Comparison of ENCODE assay signal across 8 cellular contexts in the genomic region with DNA sequence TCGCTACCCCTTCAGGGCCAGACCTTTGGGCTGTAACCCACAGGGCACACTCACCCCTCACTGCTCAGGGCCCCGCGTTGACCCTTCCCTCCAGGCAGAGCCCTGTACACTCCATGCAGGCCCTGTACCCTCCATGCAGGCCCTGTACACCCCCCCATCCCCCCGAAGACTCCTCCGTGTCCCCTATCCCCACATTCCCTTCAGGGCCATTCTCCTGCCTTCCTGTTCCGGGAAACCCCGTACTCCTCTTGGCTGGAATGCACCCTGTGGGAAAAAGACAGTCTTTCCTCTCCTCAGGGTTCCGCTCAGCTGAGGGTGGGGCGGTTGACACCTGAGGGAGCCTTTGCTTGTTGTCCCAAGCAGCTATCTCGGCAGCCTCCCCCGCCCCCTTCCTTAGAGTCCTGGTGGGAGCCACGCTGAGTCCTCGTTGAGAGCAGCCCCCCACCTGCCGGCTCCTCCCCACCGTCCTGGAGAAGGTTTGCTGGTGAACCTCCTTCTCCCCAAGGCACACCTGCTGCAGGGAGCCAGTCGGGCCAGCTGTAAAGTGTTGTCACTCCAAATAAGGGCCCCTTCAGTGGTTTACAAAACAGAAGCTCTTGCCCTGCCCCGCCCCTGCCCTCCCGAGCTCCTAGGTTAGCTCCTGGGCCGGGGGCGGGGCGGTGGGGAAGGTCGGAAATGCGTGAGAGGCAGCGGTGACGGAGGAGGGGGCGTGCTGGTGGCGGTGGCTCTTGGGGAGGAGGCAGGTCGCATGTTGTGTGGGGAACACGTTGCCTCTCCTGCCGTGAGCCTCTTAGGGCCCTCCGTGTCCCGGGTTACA. TPM values are rescaled to one million over a fixed set of nuclear protein-coding genes. Genes with fewer than 3 reads are reported as not detected.
DNase-seq lines count a peak whose midpoint lies in the region; ATAC-seq, FAIRE-seq and TF ChIP-seq lines count a peak whose summit lies in the region.

No MANE protein-coding gene starts in this region.

- peak overlapping the region; percentile 99 for H3K4me2 ChIP-seq in astrocyte (ENCODE audit: low read length)

- H3K9ac ChIP-seq in SK-N-MC (ENCODE audit: insufficient read length) (peak overlapping the region; percentile 92), astrocyte (ENCODE audit: low read length) (peak overlapping the region; percentile 94)

- peak overlapping the region; percentile 86 for H3K4me3 Mint-ChIP-seq in astrocyte (ENCODE audit: unreplicated experiment)
- H3K4me3 Mint-ChIP-seq in stimulated activated memory B cell treated with anti-CD40 and anti-IgM and Interleukin-4, amounts not matched to agents 10 μg/mL and 1 μg/mL and 100 μg/mL, for 72 hours: peak overlapping the region; percentile 70

- no peaks in the 10 kb centered on the region for H3K27me3 Mint-ChIP-seq in astrocyte (ENCODE audit: low read depth, unreplicated experiment)
- H3K27me3 Mint-ChIP-seq in stimulated activated memory B cell treated with anti-CD40 and anti-IgM and Interleukin-4, amounts not matched to agents 10 μg/mL and 1 μg/mL and 100 μg/mL, for 72 hours: peaks cover 29% of the 10 kb centered on the region

- H3K36me3 ChIP-seq in SK-N-MC (ENCODE audit: insufficient read depth, low read length): no peaks in the 10 kb centered on the region
- H3K36me3 ChIP-seq in astrocyte (ENCODE audit: insufficient read depth, low read length): no peaks in the 10 kb centered on the region
- no peaks in the 10 kb centered on the region for H3K36me3 ChIP-seq in right lobe of liver

- no peaks in the 10 kb centered on the region for H3K36me3 Mint-ChIP-seq in astrocyte (ENCODE audit: low read depth, unreplicated experiment)
- H3K36me3 Mint-ChIP-seq in stimulated activated memory B cell treated with anti-CD40 and anti-IgM and Interleukin-4, amounts not matched to agents 10 μg/mL and 1 μg/mL and 100 μg/mL, for 72 hours: no peaks in the 10 kb centered on the region

- no peak for TF ChIP-seq CTCF in astrocyte (IDR thresholded peaks at IDR 0.05; ENCODE audit: insufficient read depth, low read depth, low read length)
- TF ChIP-seq CTCF in right lobe of liver (IDR thresholded peaks at IDR 0.05): no peak

- H3K4me1 Mint-ChIP-seq in astrocyte (ENCODE audit: low read depth, unreplicated experiment): peaks cover 12% of the 10 kb centered on the region
- H3K4me1 Mint-ChIP-seq in stimulated activated memory B cell treated with anti-CD40 and anti-IgM and Interleukin-4, amounts not matched to agents 10 μg/mL and 1 μg/mL and 100 μg/mL, for 72 hours: peaks cover 32% of the 10 kb centered on the region

- ATAC-seq in right lobe of liver: peak in 1 of 4 donors; percentile 9
- no peak for ATAC-seq in stimulated activated memory B cell treated with anti-CD40 and anti-IgM and Interleukin-4, amounts not matched to agents 10 μg/mL and 1 μg/mL and 100 μg/mL, for 72 hours
- ATAC-seq in HG03108 (IDR thresholded peaks at IDR 0.05; ENCODE audit: unreplicated experiment): no peak

- no peak for FAIRE-seq in astrocyte (lab: Jason Lieb, UNC)

- peak overlapping the region; percentile 83 for H3K27ac Mint-ChIP-seq in astrocyte (ENCODE audit: unreplicated experiment)
- peak overlapping the region; percentile 64 for H3K27ac Mint-ChIP-seq in stimulated activated memory B cell treated with anti-CD40 and anti-IgM and Interleukin-4, amounts not matched to agents 10 μg/mL and 1 μg/mL and 100 μg/mL, for 72 hours

- TF ChIP-seq POLR2A in right lobe of liver (IDR thresholded peaks at IDR 0.05): no peak

- peak overlapping the region; percentile 90 for H3K4me3 ChIP-seq in SK-N-MC
- peak overlapping the region; percentile 87 for H3K4me3 ChIP-seq in astrocyte (ENCODE audit: insufficient read depth, low read depth, low read length)
- peak overlapping the region; percentile 87 to 93 (median 89) for H3K4me3 ChIP-seq in right lobe of liver

- no peaks in the 10 kb centered on the region for H3K9me3 Mint-ChIP-seq in astrocyte (ENCODE audit: unreplicated experiment)
- H3K9me3 Mint-ChIP-seq in stimulated activated memory B cell treated with anti-CD40 and anti-IgM and Interleukin-4, amounts not matched to agents 10 μg/mL and 1 μg/mL and 100 μg/mL, for 72 hours: no peaks in the 10 kb centered on the region

- no peak overlapping the region for H2AFZ ChIP-seq in astrocyte (ENCODE audit: low read depth, low read length)

- H3K79me2 ChIP-seq in astrocyte (ENCODE audit: insufficient read depth, low read length): peaks cover 61% of the 10 kb centered on the region

- 1% methylated on average over 16 of the region's 32 CpGs for WGBS in right lobe of liver (ENCODE audit: insufficient coverage, low coverage, low lambda C conversion rate, missing lambda C conversion rate)

- intact Hi-C loops in right lobe of liver (cut with DNase I): no loop called here

- peaks cover 25% of the 10 kb centered on the region for H3K4me1 ChIP-seq in astrocyte (ENCODE audit: insufficient read depth, low read length)
- H3K4me1 ChIP-seq in right lobe of liver: peaks cover 0 to 39% (median 15%) of the 10 kb centered on the region in 4 donors

- no peaks in the 10 kb centered on the region for H3K27me3 ChIP-seq in astrocyte (ENCODE audit: insufficient read depth, low read length)
- H3K27me3 ChIP-seq in right lobe of liver: no peaks in the 10 kb centered on the region

- H3K9me3 ChIP-seq in SK-N-MC (ENCODE audit: low read depth, low read length): no peaks in the 10 kb centered on the region
- no peaks in the 10 kb centered on the region for H3K9me3 ChIP-seq in astrocyte (ENCODE audit: insufficient read depth, low read depth, low read length)
- H3K9me3 ChIP-seq in right lobe of liver: no peaks in the 10 kb centered on the region

- H4K20me1 ChIP-seq in astrocyte (ENCODE audit: insufficient read depth, low read length): peaks cover 61% of the 10 kb centered on the region

- H3K27ac ChIP-seq in SK-N-MC (no peak overlapping the region), astrocyte (ENCODE audit: low read depth, low read length) (no peak overlapping the region), right lobe of liver (peak overlapping the region; percentile 60 to 76 (median 60))

- peak; percentile 25 for DNase-seq in Daoy (ENCODE audit: low read depth)
- no peak for DNase-seq in SK-N-MC (ENCODE audit: low read depth, low spot score)
- DNase-seq in astrocyte (ENCODE audit: low read depth): no peak
- peak; percentile 51 to 62 (median 57) for DNase-seq in right lobe of liver
- DNase-seq in pons (ENCODE audit: low spot score): no peak
- no peak for DNase-seq in NCI-H146 treated with DMSO at 0.1 percent for 48 hours (lab: John Stamatoyannopoulos, UW; ENCODE audit: unreplicated experiment)

RNA-seq across cellular contexts. Expression of gene GNA11, which starts 1.4 kb away (rescaled TPM):
- total RNA-seq in Daoy (2014; rRNA removed; shearing (Covaris generic)): 35.6 and 46.2 TPM in 2 replicates
- total RNA-seq in astrocyte: 39.9 and 41.0 TPM in 2 replicates
- total RNA-seq in right lobe of liver: 10 to 100 TPM; 19.5 to 28.0 (median 22.4) TPM

RNA-seq across cellular contexts. Expression of gene TLE5, which starts 33.3 kb away (rescaled TPM):
- 147 and 186 TPM in 2 replicates for total RNA-seq in Daoy (2014; rRNA removed; shearing (Covaris generic))
- 200 and 210 TPM in 2 replicates for total RNA-seq in astrocyte
- total RNA-seq in right lobe of liver: 100 to 1,000 TPM; 119 to 198 (median 152) TPM

RNA-seq across cellular contexts. Expression of gene GNA15, which starts 40.2 kb away (rescaled TPM):
- 0.65 TPM in 1 of 2 replicates, not detected in the other for total RNA-seq in Daoy (2014; rRNA removed; shearing (Covaris generic))
- total RNA-seq in astrocyte (not detected in 2 replicates), right lobe of liver (1 to 10 TPM in 2 of 6 experiments, under 1 TPM in 4; 0.31 to 3.9 (median 0.83) TPM)

Comparison
In these comparisons a context has a peak if more than half of its experiments do, and no peak if none do; other contexts are left out.
1. DNase-seq: peak in Daoy (single experiment) and right lobe of liver (3 of 3); none in SK-N-MC (single experiment), astrocyte (single experiment), pons (single experiment) and NCI-H146 treated with DMSO at 0.1 percent for 48 hours (single experiment).
2. H3K27ac ChIP-seq: peak in right lobe of liver (3 of 3); none in SK-N-MC (single experiment) and astrocyte (single experiment).
3. Peak in every context shown above with its lines, with median percentiles within 50 percentile points of each other: H3K4me3 ChIP-seq.